10 cellular contexts compared by ENCODE assay signal in the genomic region with DNA sequence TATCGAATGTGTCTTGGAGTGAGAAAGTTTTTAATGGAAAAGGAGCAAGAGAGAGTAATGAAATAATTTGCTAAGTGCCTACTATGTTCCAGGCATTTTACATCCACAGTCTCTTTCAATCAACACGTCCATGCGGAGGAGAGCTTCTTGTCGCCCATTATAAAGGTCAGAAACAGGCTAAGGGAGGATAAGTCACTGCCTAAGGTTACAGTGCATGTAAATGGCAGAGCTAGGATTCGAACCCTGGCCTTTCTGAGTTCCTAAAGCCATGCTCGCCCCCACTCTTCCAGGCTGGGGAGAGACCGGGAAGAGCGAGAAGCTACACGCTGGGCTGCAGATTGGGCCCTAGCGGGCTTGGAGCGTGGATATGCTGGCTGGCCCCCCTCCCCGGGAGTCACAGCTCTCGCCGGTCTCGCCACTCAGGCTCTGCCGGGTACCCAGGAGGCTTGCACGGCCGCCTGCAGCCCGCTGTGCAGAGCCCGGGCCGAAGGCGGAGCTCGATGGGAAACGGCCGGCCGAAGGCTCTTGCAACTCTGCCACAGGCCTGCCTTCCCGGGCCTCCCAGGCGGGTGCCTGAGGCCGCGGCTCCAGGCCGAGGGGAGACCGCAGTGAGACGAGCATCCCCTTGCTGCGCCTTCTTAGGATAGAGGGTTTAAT. TPM values are rescaled to one million over a fixed set of nuclear protein-coding genes. Genes with fewer than 3 reads are reported as not detected.
DNase-seq lines count a peak whose midpoint lies in the region; ATAC-seq, FAIRE-seq and TF ChIP-seq lines count a peak whose summit lies in the region.
"Had no signal": no experiment of that assay in that cellular context is flagged by ENCODE, and none has a peak within 500 bp of the region (broad histone marks: within the 10 kb centered on the region; RNA-seq: fewer than 3 reads in every experiment).

No MANE protein-coding gene starts in this region.

- no peaks in the 10 kb centered on the region for H3K79me2 ChIP-seq in Karpas-422 (ENCODE audit: low read length)

- H2AFZ ChIP-seq in Karpas-422 (ENCODE audit: low read length) = no peak overlapping the region

- intact Hi-C loops in MCF 10A (cut with micrococcal nuclease) (no loop called here), mucosa of descending colon (cut with DNase I, micrococcal nuclease) (no loop called here), kidney (cut with DNase I) (no loop called here)

- no peak overlapping the region for H3K27ac Mint-ChIP-seq in MCF 10A (ENCODE audit: low read depth, unreplicated experiment)
- H3K27ac Mint-ChIP-seq: activated CD4-positive, alpha-beta memory T cell treated with anti-CD3 and anti-CD28 coated beads, Interleukin-2, amount 10 ng/mL, durations not matched to agents 7 days and 5 days had no signal

- POLR2A ChIA-PET in MCF 10A (lab: Yijun Ruan, JAX) = no interaction called here

- no peaks in the 10 kb centered on the region for H3K9me3 Mint-ChIP-seq in MCF 10A (ENCODE audit: unreplicated experiment)
- H3K9me3 Mint-ChIP-seq: activated CD4-positive, alpha-beta memory T cell treated with anti-CD3 and anti-CD28 coated beads, Interleukin-2, amount 10 ng/mL, durations not matched to agents 7 days and 5 days had no signal

- no peak for FAIRE-seq in kidney (lab: Jason Lieb, UNC)

- peaks cover 11 to 57% (median 29%) of the 10 kb centered on the region in 10 experiments; a peak in 16 of 20 replicates for H3K4me1 ChIP-seq in BLaER1 treated with 17β-estradiol and CSF1 and Interleukin-3, amounts not matched to agents 10 nM and 100 nM
- peaks cover 34% of the 10 kb centered on the region for H3K4me1 ChIP-seq in HUES48 (ENCODE audit: control insufficient read depth, insufficient read depth, low read length)
- H3K4me1 ChIP-seq in mucosa of descending colon (ENCODE audit: low read depth) = peaks cover 42% of the 10 kb centered on the region
- H3K4me1 ChIP-seq in kidney (ENCODE audit: control insufficient read depth in 1 of 2, insufficient read depth in 1 of 2, low read depth in 1 of 2, low read length in 2 of 2) = peaks cover 0 to 7% of the 10 kb centered on the region in 2 donors
- H3K4me1 ChIP-seq in Karpas-422 (ENCODE audit: low read length) = peaks cover 33% of the 10 kb centered on the region

- peaks cover 9 to 31% (median 18%) of the 10 kb centered on the region in 11 experiments for H3K9me3 ChIP-seq in BLaER1 treated with 17β-estradiol and CSF1 and Interleukin-3, amounts not matched to agents 10 nM and 100 nM (replicated peaks in 1 of 11)
- H3K9me3 ChIP-seq in HUES48 (ENCODE audit: control insufficient read depth, insufficient read depth, low read length) (no peaks in the 10 kb centered on the region), mucosa of descending colon (no peaks in the 10 kb centered on the region), kidney (ENCODE audit: control insufficient read depth in 1 of 2, low read length in 2 of 2) (no peaks in the 10 kb centered on the region), Karpas-422 (ENCODE audit: low read length) (no peaks in the 10 kb centered on the region)

- peaks cover 5% of the 10 kb centered on the region for H3K4me1 Mint-ChIP-seq in MCF 10A (ENCODE audit: insufficient read depth, unreplicated experiment)

- H4K20me1 ChIP-seq in BLaER1 treated with 17β-estradiol and CSF1 and Interleukin-3, amounts not matched to agents 10 nM and 100 nM = peaks cover 66 to 98% (median 90%) of the 10 kb centered on the region in 11 experiments; a peak in 21 of 22 replicates
- no peaks in the 10 kb centered on the region for H4K20me1 ChIP-seq in Karpas-422 (ENCODE audit: insufficient read depth, low read depth, low read length)

- H3K36me3 ChIP-seq in BLaER1 treated with 17β-estradiol and CSF1 and Interleukin-3, amounts not matched to agents 10 nM and 100 nM = no peaks in the 10 kb centered on the region
- H3K36me3 ChIP-seq in HUES48 (ENCODE audit: control insufficient read depth, insufficient read depth, low read length) = no peaks in the 10 kb centered on the region
- no peaks in the 10 kb centered on the region for H3K36me3 ChIP-seq in mucosa of descending colon (ENCODE audit: low read depth)
- H3K36me3 ChIP-seq in kidney (ENCODE audit: control insufficient read depth in 1 of 2, insufficient read depth in 2 of 2, low read length in 2 of 2) = no peaks in the 10 kb centered on the region
- no peaks in the 10 kb centered on the region for H3K36me3 ChIP-seq in Karpas-422 (ENCODE audit: insufficient read depth, low read length)

- DNase-seq in MCF 10A (ENCODE audit: unreplicated experiment) = no peak
- no peak for DNase-seq in mucosa of descending colon
- no peak for DNase-seq in kidney
- no peak for DNase-seq in Karpas-422
- DNase-seq: activated CD4-positive, alpha-beta memory T cell treated with anti-CD3 and anti-CD28 coated beads, Interleukin-2, amount 10 ng/mL, durations not matched to agents 7 days and 5 days had no signal

- peaks cover 100% of the 10 kb centered on the region in 11 experiments for H3K27me3 ChIP-seq in BLaER1 treated with 17β-estradiol and CSF1 and Interleukin-3, amounts not matched to agents 10 nM and 100 nM
- peaks cover 98% of the 10 kb centered on the region for H3K27me3 ChIP-seq in HUES48 (ENCODE audit: control insufficient read depth, insufficient read depth, low read length)
- H3K27me3 ChIP-seq in Karpas-422 (ENCODE audit: low read length) = peaks cover 6% of the 10 kb centered on the region; the same call in 1 of the 2 replicates

- TF ChIP-seq CTCF in MCF 10A (IDR thresholded peaks at IDR 0.05; ENCODE audit: unreplicated experiment) (no peak), mucosa of descending colon (IDR thresholded peaks at IDR 0.05) (no peak), kidney (IDR thresholded peaks at IDR 0.05; ENCODE audit: borderline replicate concordance, extremely low read depth, insufficient read depth) (no peak)

- no TSS peak for BruUV-seq in MCF 10A (replicated peaks; lab: Mats Ljungman, UMichigan)

- H3K4me3 Mint-ChIP-seq in MCF 10A (ENCODE audit: unreplicated experiment) = peak overlapping the region; percentile 69
- H3K4me3 Mint-ChIP-seq: activated CD4-positive, alpha-beta memory T cell treated with anti-CD3 and anti-CD28 coated beads, Interleukin-2, amount 10 ng/mL, durations not matched to agents 7 days and 5 days had no signal

- no peak overlapping the region for H3K9ac ChIP-seq in BLaER1 treated with 17β-estradiol and CSF1 and Interleukin-3, amounts not matched to agents 10 nM and 100 nM
- H3K9ac ChIP-seq in HUES48 (ENCODE audit: low read depth, low read length) = no peak overlapping the region
- no peak overlapping the region for H3K9ac ChIP-seq in kidney (ENCODE audit: low read length in 2 of 2)
- no peak overlapping the region for H3K9ac ChIP-seq in Karpas-422 (ENCODE audit: low read length)

- peak; percentile 20 for ATAC-seq in mucosa of descending colon
- no peak for ATAC-seq in HG02623 (IDR thresholded peaks at IDR 0.05; ENCODE audit: unreplicated experiment)
- no peak for ATAC-seq in GM18909 (IDR thresholded peaks at IDR 0.05; ENCODE audit: poor library complexity, unreplicated experiment)

- peaks cover 48% of the 10 kb centered on the region for H3K27me3 Mint-ChIP-seq in MCF 10A (ENCODE audit: insufficient read depth, unreplicated experiment)

- CTCF ChIA-PET in MCF 10A (lab: Yijun Ruan, JAX) = interaction anchor here (0.6 kb wide), 2 partner anchors 9 to 20 kb away, joined by 3 to 4 read pairs; no protein-coding TSS in a partner anchor

- H3K36me3 Mint-ChIP-seq in MCF 10A (ENCODE audit: insufficient read depth, unreplicated experiment) = no peaks in the 10 kb centered on the region

- H3K9me2 ChIP-seq in Karpas-422 (replicated peaks; ENCODE audit: insufficient read depth, low read length) = no peaks in the 10 kb centered on the region

- H3K4me3 ChIP-seq in BLaER1 treated with 17β-estradiol and CSF1 and Interleukin-3, amounts not matched to agents 10 nM and 100 nM = peak overlapping the region in 7 of 10 experiments; percentile 15 to 55 (median 44); a peak in 10 of 20 replicates
- H3K4me3 ChIP-seq in HUES48 (ENCODE audit: low read depth, low read length) (peak overlapping the region; percentile 38), mucosa of descending colon (no peak overlapping the region), kidney (ENCODE audit: low read length in 2 of 2) (no peak overlapping the region), Karpas-422 (ENCODE audit: low read length) (no peak overlapping the region)

- peak overlapping the region; percentile 41 to 93 (median 73) for H3K4me2 ChIP-seq in BLaER1 treated with 17β-estradiol and CSF1 and Interleukin-3, amounts not matched to agents 10 nM and 100 nM
- no peak overlapping the region for H3K4me2 ChIP-seq in Karpas-422 (ENCODE audit: low read depth, low read length, poor library complexity, severe bottlenecking)

- H3K27ac ChIP-seq in BLaER1 treated with 17β-estradiol and CSF1 and Interleukin-3, amounts not matched to agents 10 nM and 100 nM = no peak overlapping the region
- H3K27ac ChIP-seq in HUES48 (ENCODE audit: low read depth, low read length) (no peak overlapping the region), kidney (ENCODE audit: low read depth in 2 of 2, low read length in 2 of 2) (no peak overlapping the region), Karpas-422 (ENCODE audit: low read length) (no peak overlapping the region)

RNA-seq across cellular contexts. Expression of gene LHX2, which starts 0.8 kb away (rescaled TPM):
- total RNA-seq in MCF 10A (2022) = 0.20 and 0.63 TPM in 2 replicates
- not detected for total RNA-seq in mucosa of descending colon
- total RNA-seq in kidney = not detected
- polyA plus RNA-seq in kidney (ENCODE audit: insufficient read depth, low read depth, low replicate concordance) = not detected
- not detected in 2 replicates for total RNA-seq in Karpas-422 (2014; rRNA removed; shearing (Covaris generic); ENCODE audit: low replicate concordance)
- total RNA-seq: activated CD4-positive, alpha-beta memory T cell treated with anti-CD3 and anti-CD28 coated beads, Interleukin-2, amount 10 ng/mL, durations not matched to agents 7 days and 5 days; lung microvascular endothelial cell had no signal

Comparison
In these comparisons a context has a peak if more than half of its experiments do, and no peak if none do; other contexts are left out.
1. H3K4me3 ChIP-seq: peak in BLaER1 treated with 17β-estradiol and CSF1 and Interleukin-3, amounts not matched to agents 10 nM and 100 nM (7 of 10) and HUES48 (single experiment); none in mucosa of descending colon (single experiment), kidney (0 of 2) and Karpas-422 (single experiment).